ENCODE assay signal across 11 cellular contexts in genomic region chr18:6835345-6835744, GRCh38.
"Had no signal": no experiment of that assay in that cellular context is flagged by ENCODE, and none has a peak within 500 bp of the region (broad histone marks: within the 10 kb centered on the region; RNA-seq: fewer than 3 reads in every experiment).

No MANE protein-coding gene starts in this region.

- H3K27me3 ChIP-seq: dorsolateral prefrontal cortex, esophagus muscularis mucosa, gastrocnemius medialis, thyroid gland had no signal

- H3K36me3 ChIP-seq: esophagus muscularis mucosa, gastrocnemius medialis, thyroid gland had no signal

- H3K27ac ChIP-seq: dorsolateral prefrontal cortex, esophagus muscularis mucosa, gastrocnemius medialis, thyroid gland had no signal

- H3K4me3 ChIP-seq: dorsolateral prefrontal cortex, esophagus muscularis mucosa, gastrocnemius medialis, lung, thyroid gland had no signal

- ATAC-seq: activated CD4-positive, CD25-positive, alpha-beta regulatory T cell treated with anti-CD3 and anti-CD28 coated beads, Interleukin-2, amount 50 U/mL, for 24 hours; gastrocnemius medialis had no signal

- H3K4me1 ChIP-seq: esophagus muscularis mucosa, gastrocnemius medialis, thyroid gland had no signal

- DNase-seq: activated naive CD4-positive, alpha-beta T cell treated with anti-CD3 and anti-CD28 coated beads, Interleukin-2, amount 50 U/mL, for 16 hours; activated T-cell treated with anti-CD3 and anti-CD28 coated beads, Interleukin-2, amount 50 U/mL, for 1 hour; dorsolateral prefrontal cortex; gastrocnemius medialis; naive B cell; retina; small intestine; thyroid gland had no signal

- H3K9me3 ChIP-seq: esophagus muscularis mucosa, gastrocnemius medialis, thyroid gland had no signal
